In genomic region chr6:18264338-18265098, GRCh38 we compare ENCODE assay signal across 8 cellular contexts. TPM values are rescaled to one million over a fixed set of nuclear protein-coding genes. Genes with fewer than 3 reads are reported as not detected.
DNase-seq lines count a peak whose midpoint lies in the region; ATAC-seq and TF ChIP-seq lines count a peak whose summit lies in the region.

Gene DEK (minus strand): TSS chr6:18264530. CDS start chr6:18263987, 543 bp downstream.

- DNase-seq in NCI-H1417 (lab: John Stamatoyannopoulos, UW): peak; percentile 90 to 95 (median 94)
- DNase-seq in T follicular helper cell (ENCODE audit: low read depth): peak; percentile 75
- DNase-seq in activated naive CD8-positive, alpha-beta T cell treated with anti-CD3 and anti-CD28 coated beads, Interleukin-2, amount 50 U/mL, for 24 hours: peak; percentile 86
- DNase-seq in cardiac septum (ENCODE audit: low spot score): peak; percentile 94
- peak; percentile 80 for DNase-seq in pons (ENCODE audit: low spot score)
- DNase-seq in tibial nerve (ENCODE audit: low spot score in 2 of 2): peak; percentile 71 to 81

- WGBS in tibial nerve, 2 donors: 1% methylated on average over 56 to 61 of the region's 102 CpGs

- peak in 1 of 2 donors; percentile 62 for TF ChIP-seq EP300 in tibial nerve (IDR thresholded peaks at IDR 0.05)

- peaks cover 44% of the 10 kb centered on the region for H3K4me1 Mint-ChIP-seq in activated naive CD8-positive, alpha-beta T cell treated with anti-CD3 and anti-CD28 coated beads, Interleukin-2, amount 50 U/mL, for 24 hours

- H3K9me3 ChIP-seq in tibial nerve: no peaks in the 10 kb centered on the region

- H3K27me3 Mint-ChIP-seq in activated naive CD8-positive, alpha-beta T cell treated with anti-CD3 and anti-CD28 coated beads, Interleukin-2, amount 50 U/mL, for 24 hours: no peaks in the 10 kb centered on the region

- ATAC-seq in HG02678 (IDR thresholded peaks at IDR 0.05; ENCODE audit: unreplicated experiment): peak; percentile 43
- peak; percentile 66 for ATAC-seq in activated naive CD8-positive, alpha-beta T cell treated with anti-CD3 and anti-CD28 coated beads, Interleukin-2, amount 50 U/mL, for 24 hours

- H3K4me3 Mint-ChIP-seq in activated naive CD8-positive, alpha-beta T cell treated with anti-CD3 and anti-CD28 coated beads, Interleukin-2, amount 50 U/mL, for 24 hours: peak within 1 kb of the TSS; percentile 97

- no peaks in the 10 kb centered on the region for H3K36me3 ChIP-seq in tibial nerve

- TF ChIP-seq CTCF in GM12872 (IDR thresholded peaks at IDR 0.05; ENCODE audit: insufficient read depth, low read depth, low read length): peak; percentile 43; the same call in 2 of the 3 replicates
- peak; percentile 57 to 78 (median 75) for TF ChIP-seq CTCF in tibial nerve (IDR thresholded peaks at IDR 0.05)

- no peaks in the 10 kb centered on the region for H3K9me3 Mint-ChIP-seq in activated naive CD8-positive, alpha-beta T cell treated with anti-CD3 and anti-CD28 coated beads, Interleukin-2, amount 50 U/mL, for 24 hours

- H3K27ac Mint-ChIP-seq in activated naive CD8-positive, alpha-beta T cell treated with anti-CD3 and anti-CD28 coated beads, Interleukin-2, amount 50 U/mL, for 24 hours: peak within 1 kb of the TSS; percentile 98

- peaks cover 49% of the 10 kb centered on the region for H3K36me3 Mint-ChIP-seq in activated naive CD8-positive, alpha-beta T cell treated with anti-CD3 and anti-CD28 coated beads, Interleukin-2, amount 50 U/mL, for 24 hours (ENCODE audit: low read depth)

- peak in 1 of 2 donors; percentile 42 for TF ChIP-seq POLR2A in tibial nerve (IDR thresholded peaks at IDR 0.05)

- peak within 1 kb of the TSS; percentile 87 to 94 (median 88) for H3K4me3 ChIP-seq in tibial nerve

- peaks cover 0 to 41% (median 14%) of the 10 kb centered on the region in 4 donors for H3K4me1 ChIP-seq in tibial nerve

- H3K27me3 ChIP-seq in tibial nerve: no peaks in the 10 kb centered on the region

- intact Hi-C loops in cardiac septum (cut with DNase I): loop anchor here (10.0 kb wide), 1 partner anchor 110 kb away; the partner anchor contains the start of genes KDM1B and TPMT

- peak within 1 kb of the TSS; percentile 98 to 99 (median 99) for H3K27ac ChIP-seq in tibial nerve

RNA-seq across cellular contexts. Expression of gene DEK, which starts in this region (rescaled TPM):
- total RNA-seq in cardiac septum: 37.6 TPM
- total RNA-seq in tibial nerve: 100 to 1,000 TPM; 112 to 147 (median 123) TPM

Comparison
In these comparisons a context has a peak if more than half of its experiments do, and no peak if none do; other contexts are left out.
1. Peak in every context shown above with its lines: DNase-seq, ATAC-seq, H3K4me3 ChIP-seq and H3K27ac ChIP-seq.